ENCODE assay signal across 17 cellular contexts in genomic region chr9:90003046-90003355, GRCh38.
A peak's percentile ranks its signal among the peaks of the same experiment; 100 is the strongest.
DNase-seq lines count a peak whose midpoint lies in the region; TF ChIP-seq lines count a peak whose summit lies in the region.
"Had no signal": no experiment of that assay in that cellular context is flagged by ENCODE, and none has a peak within 500 bp of the region (broad histone marks: within the 10 kb centered on the region; RNA-seq: fewer than 3 reads in every experiment).

No MANE protein-coding gene starts in this region.

- peaks cover 3% of the 10 kb centered on the region for H3K27me3 Mint-ChIP-seq in activated CD4-positive, alpha-beta T cell treated with anti-CD3 and anti-CD28 coated beads, Interleukin-2, amount 10 ng/mL, durations not matched to agents 7 days and 5 days
- H3K27me3 Mint-ChIP-seq: CD4-positive, alpha-beta T cell; stimulated activated naive CD8-positive, alpha-beta T cell treated with anti-CD3 and anti-CD28 coated beads, Interleukin-15, amount 100 ng/mL, for 72 hours had no signal

- in situ Hi-C loops in transverse colon (cut with MboI; ENCODE audit: low pct_ligation_motif_present in 1 of 4, low pct_unique_long_range_greater_than_20kb in 1 of 4, low sequenced_read_pairs in 3 of 4): no loop called here

- CTCF ChIA-PET in activated CD4-positive, alpha-beta T cell treated with anti-CD3 and anti-CD28 coated beads, Interleukin-2, amount 10 ng/mL, durations not matched to agents 7 days and 5 days (lab: Charles Lee): interaction anchor here (0.5 to 0.9 kb wide), 3 partner anchors 13 to 1535 kb away, joined by 3 to 4 read pairs (median 4); no protein-coding TSS in a partner anchor

- H3K4me1 ChIP-seq in osteoblast (ENCODE audit: insufficient read depth, low read length): peaks cover 50% of the 10 kb centered on the region
- peaks cover 26 to 52% (median 42%) of the 10 kb centered on the region in 4 donors for H3K4me1 ChIP-seq in transverse colon

- no peak overlapping the region for H3K4me3 ChIP-seq in fibroblast of the aortic adventitia (ENCODE audit: low read depth, low read length)
- H3K4me3 ChIP-seq in osteoblast (ENCODE audit: insufficient read depth, low read length): no peak overlapping the region
- no peak overlapping the region for H3K4me3 ChIP-seq in transverse colon
- H3K4me3 ChIP-seq: SJSA1 had no signal

- TF ChIP-seq POLR2A in transverse colon (IDR thresholded peaks at IDR 0.05): no peak

- peak overlapping the region; percentile 99 for H3K27ac ChIP-seq in VCaP
- H3K27ac ChIP-seq in osteoblast (ENCODE audit: low read depth, low read length): no peak overlapping the region
- peak overlapping the region; percentile 1 to 40 (median 23) for H3K27ac ChIP-seq in transverse colon
- H3K27ac ChIP-seq: KMS-11, SJSA1 had no signal

- H3K36me3 ChIP-seq in osteoblast (ENCODE audit: insufficient read depth, low read length): no peaks in the 10 kb centered on the region
- H3K36me3 ChIP-seq in transverse colon: no peaks in the 10 kb centered on the region
- H3K36me3 ChIP-seq: SJSA1 had no signal

- peak overlapping the region; percentile 29 for H3K4me2 ChIP-seq in osteoblast (ENCODE audit: insufficient read depth, low read length)
- H3K4me2 ChIP-seq: KMS-11 had no signal

- H3K9me3 ChIP-seq in osteoblast (ENCODE audit: low read depth, low read length): peaks cover 2% of the 10 kb centered on the region
- no peaks in the 10 kb centered on the region for H3K9me3 ChIP-seq in transverse colon
- H3K9me3 ChIP-seq: SJSA1 had no signal

- H3K4me3 Mint-ChIP-seq in activated CD4-positive, alpha-beta T cell treated with anti-CD3 and anti-CD28 coated beads, Interleukin-2, amount 10 ng/mL, durations not matched to agents 7 days and 5 days: no peak overlapping the region
- H3K4me3 Mint-ChIP-seq: CD4-positive, alpha-beta T cell; stimulated activated naive CD8-positive, alpha-beta T cell treated with anti-CD3 and anti-CD28 coated beads, Interleukin-15, amount 100 ng/mL, for 72 hours; T-helper 2 cell treated with Interferon-gamma antibody and Interleukin-4, amounts not matched to agents 5 μg/mL and 100 μg/mL, for 36 hours had no signal

- TF ChIP-seq EP300 in transverse colon (IDR thresholded peaks at IDR 0.05; ENCODE audit: low read depth): no peak

- no peaks in the 10 kb centered on the region for H3K79me2 ChIP-seq in osteoblast (ENCODE audit: insufficient read depth, low read length)

- H3K27me3 ChIP-seq in osteoblast (ENCODE audit: insufficient read depth, low read length): no peaks in the 10 kb centered on the region
- no peaks in the 10 kb centered on the region for H3K27me3 ChIP-seq in transverse colon
- H3K27me3 ChIP-seq: SJSA1 had no signal

- H3K4me1 Mint-ChIP-seq in activated CD4-positive, alpha-beta T cell treated with anti-CD3 and anti-CD28 coated beads, Interleukin-2, amount 10 ng/mL, durations not matched to agents 7 days and 5 days: peaks cover 41% of the 10 kb centered on the region

- DNase-seq in fibroblast of the aortic adventitia (ENCODE audit: low read depth): peak; percentile 13
- DNase-seq in osteoblast (ENCODE audit: insufficient read length, low spot score, missing footprints): no peak
- no peak for DNase-seq in transverse colon
- no peak for DNase-seq in activated CD4-positive, alpha-beta T cell treated with anti-CD3 and anti-CD28 coated beads, Interleukin-2, amount 10 ng/mL, durations not matched to agents 7 days and 5 days
- DNase-seq in DMS53 treated with DMSO at 0.1 percent for 48 hours (lab: John Stamatoyannopoulos, UW; ENCODE audit: unreplicated experiment): no peak
- DNase-seq in 8988T: no peak
- DNase-seq: activated CD4-positive, alpha-beta T cell treated with anti-CD3 and anti-CD28 coated beads for 4 hours; activated T-cell treated with anti-CD3 and anti-CD28 coated beads, Interleukin-2, amount 50 U/mL, for 1 hour; CD4-positive, alpha-beta T cell; cerebellar nuclear complex; GOT3; occipital lobe; stimulated activated naive CD8-positive, alpha-beta T cell treated with anti-CD3 and anti-CD28 coated beads, Interleukin-15, amount 100 ng/mL, for 72 hours had no signal

- POLR2A ChIA-PET in activated CD4-positive, alpha-beta T cell treated with anti-CD3 and anti-CD28 coated beads, Interleukin-2, amount 10 ng/mL, durations not matched to agents 7 days and 5 days (lab: Charles Lee): no interaction called here

- H4K20me1 ChIP-seq in osteoblast (ENCODE audit: insufficient read depth, low read length): no peaks in the 10 kb centered on the region

- peak overlapping the region; percentile 20 for H2AFZ ChIP-seq in osteoblast (ENCODE audit: low read length)

- intact Hi-C loops in transverse colon (cut with DNase I; ENCODE audit: low total_unique reads): loop anchor here (2.0 kb wide), 1 partner anchor 398 kb away; the partner anchor contains the start of gene GADD45G

- no peaks in the 10 kb centered on the region for H3K36me3 Mint-ChIP-seq in activated CD4-positive, alpha-beta T cell treated with anti-CD3 and anti-CD28 coated beads, Interleukin-2, amount 10 ng/mL, durations not matched to agents 7 days and 5 days (ENCODE audit: low read depth)

- TF ChIP-seq CTCF in VCaP (conservative IDR thresholded peaks at IDR 0.05) (no peak), fibroblast of the aortic adventitia (IDR thresholded peaks at IDR 0.05; ENCODE audit: insufficient read depth, low read length) (no peak), osteoblast (IDR thresholded peaks at IDR 0.05; ENCODE audit: extremely low read depth, low read depth, low read length) (no peak), transverse colon (IDR thresholded peaks at IDR 0.05) (no peak)

- WGBS in transverse colon (ENCODE audit: low coverage in 1 of 2), 2 donors: 17 to 29% methylated on average over 2 to 3 of the region's 3 CpGs

- no peak overlapping the region for H3K27ac Mint-ChIP-seq in activated CD4-positive, alpha-beta T cell treated with anti-CD3 and anti-CD28 coated beads, Interleukin-2, amount 10 ng/mL, durations not matched to agents 7 days and 5 days
- H3K27ac Mint-ChIP-seq: CD4-positive, alpha-beta T cell; T-helper 2 cell treated with Interferon-gamma antibody and Interleukin-4, amounts not matched to agents 5 μg/mL and 100 μg/mL, for 36 hours had no signal

- H3K9me3 Mint-ChIP-seq in activated CD4-positive, alpha-beta T cell treated with anti-CD3 and anti-CD28 coated beads, Interleukin-2, amount 10 ng/mL, durations not matched to agents 7 days and 5 days: peaks cover 3% of the 10 kb centered on the region
- H3K9me3 Mint-ChIP-seq: CD4-positive, alpha-beta T cell; T-helper 2 cell treated with Interferon-gamma antibody and Interleukin-4, amounts not matched to agents 5 μg/mL and 100 μg/mL, for 36 hours had no signal
